In genomic region chr5:22372376-22372775, GRCh38 we compare ENCODE assay signal across 19 cellular contexts.
DNase-seq lines count a peak whose midpoint lies in the region; ATAC-seq, FAIRE-seq and TF ChIP-seq lines count a peak whose summit lies in the region.
"Had no signal": no experiment of that assay in that cellular context is flagged by ENCODE, and none has a peak within 500 bp of the region (broad histone marks: within the 10 kb centered on the region; RNA-seq: fewer than 3 reads in every experiment).

No MANE protein-coding gene starts in this region.

- peak overlapping the region; percentile 36 for H3K18ac ChIP-seq in neuronal stem cell (ENCODE audit: low read length)

- POLR2A ChIA-PET in endothelial cell of umbilical vein (lab: Charles Lee): no interaction called here

- H3K9ac ChIP-seq in endothelial cell of umbilical vein (replicated peaks; ENCODE audit: extremely low read depth, insufficient read depth, low read length) (no peak overlapping the region), neuronal stem cell (ENCODE audit: low read depth, low read length, poor library complexity) (no peak overlapping the region)

- no peak overlapping the region for H2BK5ac ChIP-seq in neuronal stem cell (ENCODE audit: low read length)

- CTCF ChIA-PET in endothelial cell of umbilical vein (lab: Charles Lee): no interaction called here

- H3K27ac ChIP-seq in endothelial cell of umbilical vein (ENCODE audit: insufficient read depth, low read depth, low read length): no peak overlapping the region
- H3K27ac ChIP-seq in neuronal stem cell (replicated peaks; ENCODE audit: low read length): no peak overlapping the region
- H3K27ac ChIP-seq: ascending aorta, tibial nerve had no signal

- H2BK12ac ChIP-seq in neuronal stem cell (ENCODE audit: low read length): no peak overlapping the region

- FAIRE-seq in endothelial cell of umbilical vein (lab: Jason Lieb, UNC): no peak
- FAIRE-seq: GM12878, keratinocyte had no signal

- no peaks in the 10 kb centered on the region for H3K9me3 ChIP-seq in endothelial cell of umbilical vein (replicated peaks; ENCODE audit: control insufficient read depth, insufficient read depth, low read length)
- no peaks in the 10 kb centered on the region for H3K9me3 ChIP-seq in neuronal stem cell (replicated peaks in 1 of 2; ENCODE audit: control insufficient read depth in 2 of 2, insufficient read depth in 1 of 2, low read depth in 1 of 2, low read length in 2 of 2)
- H3K9me3 ChIP-seq: ascending aorta, BE2C, tibial nerve had no signal

- H4K8ac ChIP-seq in neuronal stem cell (ENCODE audit: low read depth, low read length): no peak overlapping the region

- no peak overlapping the region for H2BK120ac ChIP-seq in neuronal stem cell (ENCODE audit: low read depth, low read length)

- no peak overlapping the region for H2BK15ac ChIP-seq in neuronal stem cell (ENCODE audit: low read length)

- no peak overlapping the region for H3K23ac ChIP-seq in neuronal stem cell (ENCODE audit: low read depth, low read length, poor library complexity)

- dilution Hi-C loops in endothelial cell of umbilical vein (cut with MboI; ENCODE audit: extremely low pct_ligation_motif_present, low sequenced_read_pairs): no loop called here

- no peak overlapping the region for H3K4me2 ChIP-seq in endothelial cell of umbilical vein (ENCODE audit: insufficient read depth, low read length)
- H3K4me2 ChIP-seq in neuronal stem cell (ENCODE audit: insufficient read depth, low read length, poor library complexity, severe bottlenecking): no peak overlapping the region

- H3K4me1 ChIP-seq in endothelial cell of umbilical vein (ENCODE audit: control insufficient read depth, extremely low read depth, insufficient read depth, low read length) (no peaks in the 10 kb centered on the region), neuronal stem cell (ENCODE audit: control insufficient read depth in 2 of 2, insufficient read depth in 1 of 2, low read depth in 1 of 2, low read length in 2 of 2) (no peaks in the 10 kb centered on the region)
- H3K4me1 ChIP-seq: ascending aorta, BE2C, tibial nerve had no signal

- no CpG with 5 or more reads among the region's 8 CpGs for WGBS in neuronal stem cell (ENCODE audit: extremely low coverage in 2 of 2, insufficient read length in 2 of 2, insufficient replicate concordance in 1 of 2), 2 donors

- ATAC-seq in esophagus mucosa (no peak), GM19452 (IDR thresholded peaks at IDR 0.05; ENCODE audit: unreplicated experiment) (no peak), HG02763 (IDR thresholded peaks at IDR 0.05; ENCODE audit: unreplicated experiment) (no peak)
- ATAC-seq: activated CD8-positive, alpha-beta T cell treated with anti-CD3 and anti-CD28 coated beads for 36 hours; GM12878 had no signal

- BruUV-seq in endothelial cell of umbilical vein (replicated peaks; lab: Mats Ljungman, UMichigan): no TSS peak

- no peak overlapping the region for H2AK5ac ChIP-seq in neuronal stem cell (ENCODE audit: low read depth, low read length)

- H4K91ac ChIP-seq in neuronal stem cell (ENCODE audit: low read depth, low read length, poor library complexity): no peak overlapping the region

- H3K36me3 ChIP-seq in endothelial cell of umbilical vein (ENCODE audit: control insufficient read depth in 2 of 2, extremely low read depth in 1 of 2, insufficient read depth in 2 of 2, low read length in 2 of 2): no peaks in the 10 kb centered on the region
- no peaks in the 10 kb centered on the region for H3K36me3 ChIP-seq in neuronal stem cell (replicated peaks in 1 of 2; ENCODE audit: control insufficient read depth in 2 of 2, insufficient read depth in 2 of 2, low read length in 2 of 2)
- H3K36me3 ChIP-seq: ascending aorta, BE2C, tibial nerve had no signal

- H3K79me2 ChIP-seq in endothelial cell of umbilical vein (ENCODE audit: control insufficient read depth, insufficient read depth, low read length): no peaks in the 10 kb centered on the region

- H3K27me3 ChIP-seq in endothelial cell of umbilical vein (ENCODE audit: control insufficient read depth in 2 of 2, insufficient read depth in 2 of 2, low read length in 2 of 2): no peaks in the 10 kb centered on the region
- no peaks in the 10 kb centered on the region for H3K27me3 ChIP-seq in neuronal stem cell (ENCODE audit: control insufficient read depth in 3 of 3, insufficient read depth in 3 of 3, low read depth in 1 of 3, low read length in 3 of 3)
- H3K27me3 ChIP-seq: ascending aorta, BE2C, tibial nerve had no signal

- no peaks in the 10 kb centered on the region for H4K20me1 ChIP-seq in endothelial cell of umbilical vein (replicated peaks; ENCODE audit: control insufficient read depth, extremely low read depth, insufficient read depth, low read length)

- intact Hi-C loops in endothelial cell of umbilical vein (cut with micrococcal nuclease): no loop called here

- H2AFZ ChIP-seq in endothelial cell of umbilical vein (ENCODE audit: low read depth, low read length) (no peak overlapping the region), neuronal stem cell (ENCODE audit: low read length) (peak overlapping the region; percentile 69)

- no peak for TF ChIP-seq POLR2A in endothelial cell of umbilical vein (IDR thresholded peaks at IDR 0.05; ENCODE audit: low read depth, low read length)

- H3K9me1 ChIP-seq in endothelial cell of umbilical vein (replicated peaks; ENCODE audit: control insufficient read depth, extremely low read depth, insufficient read depth, low read length): no peaks in the 10 kb centered on the region

- no peak overlapping the region for H3K14ac ChIP-seq in neuronal stem cell (ENCODE audit: low read length)

- DNase-seq in GM03348 (ENCODE audit: low spot score): peak; percentile 1
- peak; percentile 33 for DNase-seq in RKO (ENCODE audit: low spot score)
- DNase-seq in endothelial cell of umbilical vein (ENCODE audit: low read depth, low spot score): no peak
- DNase-seq in neuronal stem cell (ENCODE audit: low spot score): no peak
- no peak for DNase-seq in activated CD4-positive, alpha-beta T cell treated with anti-CD3 and anti-CD28 coated beads for 4 hours
- DNase-seq: activated CD8-positive, alpha-beta T cell treated with anti-CD3 and anti-CD28 coated beads for 36 hours; BE2C; DND-41; effector CD4-positive, alpha-beta T cell; NCI-H1930; SIG-M5; stimulated activated CD4-positive, alpha-beta T cell treated with anti-CD3 and anti-CD28 coated beads, Interleukin-1b, Interleukin-23, amount 100 ng/mL, for 48 hours had no signal

- no peak overlapping the region for H3K4ac ChIP-seq in neuronal stem cell (ENCODE audit: low read length)

- no peaks in the 10 kb centered on the region for H3K79me1 ChIP-seq in neuronal stem cell (ENCODE audit: low read depth, low read length)

- H3K4me3 ChIP-seq in endothelial cell of umbilical vein (replicated peaks in 1 of 3; ENCODE audit: insufficient read depth in 1 of 3, low read depth in 1 of 3, low read length in 3 of 3) (no peak overlapping the region), neuronal stem cell (ENCODE audit: low read length in 2 of 2) (no peak overlapping the region)
- H3K4me3 ChIP-seq: ascending aorta, GM12878, tibial nerve had no signal

- no peak for TF ChIP-seq CTCF in endothelial cell of umbilical vein (IDR thresholded peaks at IDR 0.05; ENCODE audit: extremely low read depth in 1 of 2, insufficient read depth in 1 of 2, low read depth in 1 of 2, low read length in 2 of 2)

TF ChIP-seq in endothelial cell of umbilical vein, 7 proteins besides CTCF, POLR2A, EP300 and RAD21:
- peak; percentile 72 for TF ChIP-seq FOS (IDR thresholded peaks at IDR 0.05; ENCODE audit: borderline replicate concordance, insufficient read depth, low read length)
- no peak for TF ChIP-seq MAX (IDR thresholded peaks at IDR 0.05; ENCODE audit: insufficient read depth, insufficient read length)

Comparison
In these comparisons a context has a peak if more than half of its experiments do, and no peak if none do; other contexts are left out.
1. DNase-seq: peak in GM03348 (single experiment) and RKO (single experiment); none in endothelial cell of umbilical vein (single experiment), neuronal stem cell (single experiment) and activated CD4-positive, alpha-beta T cell treated with anti-CD3 and anti-CD28 coated beads for 4 hours (0 of 2).